ENCODE assay signal across 15 cellular contexts in genomic region chr6:121413831-121414368, GRCh38. TPM values are rescaled to one million over a fixed set of nuclear protein-coding genes. Genes with fewer than 3 reads are reported as not detected.
"Had no signal": no experiment of that assay in that cellular context is flagged by ENCODE, and none has a peak within 500 bp of the region (broad histone marks: within the 10 kb centered on the region; RNA-seq: fewer than 3 reads in every experiment).

No MANE protein-coding gene starts in this region.

- H3K4me3 Mint-ChIP-seq: activated CD4-positive, alpha-beta T cell treated with anti-CD3 and anti-CD28 coated beads, Interleukin-2, amount 10 ng/mL, durations not matched to agents 7 days and 5 days; activated naive CD8-positive, alpha-beta T cell treated with anti-CD3 and anti-CD28 coated beads, Interleukin-2, amount 10 ng/mL, durations not matched to agents 7 days and 5 days; T-helper 1 cell treated with Interleukin-12 subunit alpha and Interleukin-12 subunit beta and Interleukin-4 antibody, amounts not matched to agents 30 μg/mL and 1 μg/mL, for 36 hours; WTC11 had no signal

- ATAC-seq: SK-N-SH treated with all-trans-retinoic acid at 6 μM for 48 hours, WTC11 had no signal

- H3K4me1 Mint-ChIP-seq: activated CD4-positive, alpha-beta T cell treated with anti-CD3 and anti-CD28 coated beads, Interleukin-2, amount 10 ng/mL, durations not matched to agents 7 days and 5 days; activated naive CD8-positive, alpha-beta T cell treated with anti-CD3 and anti-CD28 coated beads, Interleukin-2, amount 10 ng/mL, durations not matched to agents 7 days and 5 days had no signal

- H3K27me3 ChIP-seq: heart right ventricle, thyroid gland, uterus had no signal

- H3K27me3 Mint-ChIP-seq: activated naive CD8-positive, alpha-beta T cell treated with anti-CD3 and anti-CD28 coated beads, Interleukin-2, amount 10 ng/mL, durations not matched to agents 7 days and 5 days had no signal

- H3K4me1 ChIP-seq: heart right ventricle, thyroid gland, uterus had no signal

- H3K36me3 Mint-ChIP-seq: activated naive CD8-positive, alpha-beta T cell treated with anti-CD3 and anti-CD28 coated beads, Interleukin-2, amount 10 ng/mL, durations not matched to agents 7 days and 5 days had no signal

- FAIRE-seq: frontal cortex, kidney had no signal

- H3K4me3 ChIP-seq: heart right ventricle, skin epidermis, thyroid gland, uterus had no signal

- DNase-seq: activated CD4-positive, alpha-beta T cell treated with anti-CD3 and anti-CD28 coated beads, Interleukin-2, amount 10 ng/mL, durations not matched to agents 7 days and 5 days; activated naive CD8-positive, alpha-beta T cell treated with anti-CD3 and anti-CD28 coated beads, Interleukin-2, amount 10 ng/mL, durations not matched to agents 7 days and 5 days; activated T-cell treated with anti-CD3 and anti-CD28 coated beads, Interleukin-2, amount 50 U/mL, for 1 hour; caudate nucleus; cortex of kidney; heart right ventricle; kidney; posterior cingulate gyrus; thyroid gland; uterus had no signal

- H3K27ac ChIP-seq: heart right ventricle, skin epidermis, thyroid gland, uterus had no signal

- H3K27ac Mint-ChIP-seq: activated CD4-positive, alpha-beta T cell treated with anti-CD3 and anti-CD28 coated beads, Interleukin-2, amount 10 ng/mL, durations not matched to agents 7 days and 5 days; activated naive CD8-positive, alpha-beta T cell treated with anti-CD3 and anti-CD28 coated beads, Interleukin-2, amount 10 ng/mL, durations not matched to agents 7 days and 5 days; T-helper 1 cell treated with Interleukin-12 subunit alpha and Interleukin-12 subunit beta and Interleukin-4 antibody, amounts not matched to agents 30 μg/mL and 1 μg/mL, for 36 hours; WTC11 had no signal

- H3K36me3 ChIP-seq: heart right ventricle, thyroid gland, uterus had no signal

- H3K9me3 ChIP-seq: thyroid gland, uterus had no signal

- H3K9me3 Mint-ChIP-seq: activated CD4-positive, alpha-beta T cell treated with anti-CD3 and anti-CD28 coated beads, Interleukin-2, amount 10 ng/mL, durations not matched to agents 7 days and 5 days; activated naive CD8-positive, alpha-beta T cell treated with anti-CD3 and anti-CD28 coated beads, Interleukin-2, amount 10 ng/mL, durations not matched to agents 7 days and 5 days; T-helper 1 cell treated with Interleukin-12 subunit alpha and Interleukin-12 subunit beta and Interleukin-4 antibody, amounts not matched to agents 30 μg/mL and 1 μg/mL, for 36 hours had no signal

RNA-seq across cellular contexts. Expression of gene GJA1, which starts 21.5 kb away (rescaled TPM):
- total RNA-seq: activated CD4-positive, alpha-beta T cell treated with anti-CD3 and anti-CD28 coated beads, Interleukin-2, amount 10 ng/mL, durations not matched to agents 7 days and 5 days; activated naive CD8-positive, alpha-beta T cell treated with anti-CD3 and anti-CD28 coated beads, Interleukin-2, amount 10 ng/mL, durations not matched to agents 7 days and 5 days had no signal
